ENCODE assay signal across 10 cellular contexts in the genomic region with DNA sequence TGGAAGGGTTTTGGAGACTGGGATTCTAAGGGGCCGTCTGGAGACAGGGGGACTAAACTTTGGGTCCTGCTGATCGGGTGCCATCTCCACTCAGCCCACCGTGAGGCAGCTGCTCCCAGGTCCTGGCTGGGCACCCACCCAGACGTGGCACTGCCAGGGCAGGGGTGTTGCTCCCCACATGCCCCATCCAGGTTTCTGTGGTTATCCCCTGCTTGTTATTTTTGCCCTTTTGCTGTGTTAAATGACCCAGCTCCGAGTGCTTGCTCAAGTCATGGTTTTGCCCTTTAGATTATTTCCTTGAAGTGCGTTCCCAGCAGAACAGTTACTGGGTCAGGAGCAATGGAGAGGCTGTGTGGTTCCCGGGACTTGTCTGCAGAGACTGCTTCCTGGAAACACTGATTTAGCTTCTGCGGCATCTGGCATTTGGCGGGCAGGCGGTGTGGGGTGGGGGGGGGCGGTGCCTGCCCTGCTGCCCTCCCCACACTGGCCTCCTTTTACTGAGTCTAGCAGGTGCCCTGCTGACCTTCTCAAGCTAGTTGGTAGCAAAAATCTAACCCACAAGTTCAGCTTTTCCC. TPM values are rescaled to one million over a fixed set of nuclear protein-coding genes. Genes with fewer than 3 reads are reported as not detected.
A peak's percentile ranks its signal among the peaks of the same experiment; 100 is the strongest.
DNase-seq lines count a peak whose midpoint lies in the region; ATAC-seq and TF ChIP-seq lines count a peak whose summit lies in the region.
"Had no signal": no experiment of that assay in that cellular context is flagged by ENCODE, and none has a peak within 500 bp of the region (broad histone marks: within the 10 kb centered on the region; RNA-seq: fewer than 3 reads in every experiment).

No MANE protein-coding gene starts in this region.

- H3K4me1 Mint-ChIP-seq in activated CD4-positive, alpha-beta T cell treated with anti-CD3 and anti-CD28 coated beads for 36 hours = peaks cover 33% of the 10 kb centered on the region

- TF ChIP-seq CTCF in choroid plexus epithelial cell (conservative IDR thresholded peaks at IDR 0.05; ENCODE audit: low read depth, low read length) = no peak
- TF ChIP-seq CTCF in testis (IDR thresholded peaks at IDR 0.05) = no peak

- TF ChIP-seq POLR2A in testis (IDR thresholded peaks at IDR 0.05) = no peak

- POLR2A ChIA-PET in activated CD4-positive, alpha-beta T cell treated with anti-CD3 and anti-CD28 coated beads for 36 hours (lab: Charles Lee) = interaction anchor here (0.6 kb wide), 1 partner anchor 131 kb away, joined by 3 read pairs; no protein-coding TSS in a partner anchor

- CTCF ChIA-PET in activated CD4-positive, alpha-beta T cell treated with anti-CD3 and anti-CD28 coated beads for 36 hours (lab: Charles Lee) = interaction anchor here (0.6 to 5.5 kb wide), 4 partner anchors 20 to 122 kb away, joined by 3 to 23 read pairs (median 12); a partner anchor contains a TSS

- no peaks in the 10 kb centered on the region for H3K27me3 ChIP-seq in testis

- no peaks in the 10 kb centered on the region for H3K36me3 ChIP-seq in testis (ENCODE audit: low read depth, missing control alignments)

- no peak overlapping the region for H3K4me3 ChIP-seq in choroid plexus epithelial cell (ENCODE audit: low read depth, low read length)
- H3K4me3 ChIP-seq in testis = no peak overlapping the region

- H3K4me1 ChIP-seq in testis = peaks cover 47% of the 10 kb centered on the region

- H3K27ac Mint-ChIP-seq in activated CD4-positive, alpha-beta T cell treated with anti-CD3 and anti-CD28 coated beads for 36 hours = peak overlapping the region; percentile 47

- DNase-seq in activated CD4-positive, alpha-beta T cell treated with anti-CD3 and anti-CD28 coated beads for 36 hours = no peak
- no peak for DNase-seq in activated CD4-positive, alpha-beta T cell treated with anti-CD3 and anti-CD28 coated beads for 1 hour
- DNase-seq in choroid plexus epithelial cell (ENCODE audit: low read depth) (peak; percentile 46), midbrain (lab: John Stamatoyannopoulos, UW) (peak; percentile 67), testis (peak; percentile 43)
- no peak for DNase-seq in effector CD4-positive, alpha-beta T cell
- DNase-seq: amniotic stem cell, occipital lobe had no signal

- ATAC-seq in activated CD4-positive, alpha-beta T cell treated with anti-CD3 and anti-CD28 coated beads for 36 hours = no peak
- no peak for ATAC-seq in GM21717 (IDR thresholded peaks at IDR 0.05; ENCODE audit: unreplicated experiment)
- no peak for ATAC-seq in GM21381 (IDR thresholded peaks at IDR 0.05; ENCODE audit: unreplicated experiment)

- no peaks in the 10 kb centered on the region for H3K27me3 Mint-ChIP-seq in activated CD4-positive, alpha-beta T cell treated with anti-CD3 and anti-CD28 coated beads for 36 hours

- peaks cover 6% of the 10 kb centered on the region for H3K36me3 Mint-ChIP-seq in activated CD4-positive, alpha-beta T cell treated with anti-CD3 and anti-CD28 coated beads for 36 hours (ENCODE audit: low read depth)

- peak overlapping the region; percentile 23 for H3K4me3 Mint-ChIP-seq in activated CD4-positive, alpha-beta T cell treated with anti-CD3 and anti-CD28 coated beads for 36 hours

- no peaks in the 10 kb centered on the region for H3K9me3 Mint-ChIP-seq in activated CD4-positive, alpha-beta T cell treated with anti-CD3 and anti-CD28 coated beads for 36 hours (ENCODE audit: low read depth)

- intact Hi-C loops in activated CD4-positive, alpha-beta T cell treated with anti-CD3 and anti-CD28 coated beads for 36 hours (cut with DNase I, micrococcal nuclease) = no loop called here
- intact Hi-C loops in testis (cut with DNase I; ENCODE audit: low total_unique reads) = no loop called here

- peak overlapping the region; percentile 92 to 100 for H3K27ac ChIP-seq in testis

- H3K9me3 ChIP-seq in testis = no peaks in the 10 kb centered on the region

- 39 to 43% methylated on average over 5 to 11 of the region's 11 CpGs for WGBS in testis, 2 donors

RNA-seq across cellular contexts. Expression of a gene that starts 1.9 kb away (rescaled TPM):
- total RNA-seq in activated CD4-positive, alpha-beta T cell treated with anti-CD3 and anti-CD28 coated beads for 36 hours = 10 to 100 TPM; 74.3 to 93.4 TPM
- total RNA-seq in testis = 10 to 100 TPM; 84.4 to 95.2 TPM
- polyA plus RNA-seq in testis (ENCODE audit: insufficient read depth, low read depth, low replicate concordance) = 126 TPM

RNA-seq across cellular contexts. Expression of a gene that starts 21.0 kb away (rescaled TPM):
- 10 to 100 TPM in 1 of 2 experiments, 1 to 10 TPM in 1; 9.1 to 10.1 TPM for total RNA-seq in activated CD4-positive, alpha-beta T cell treated with anti-CD3 and anti-CD28 coated beads for 36 hours
- 10 to 100 TPM; 62.6 to 84.5 TPM for total RNA-seq in testis
- 35.3 TPM for polyA plus RNA-seq in testis (ENCODE audit: insufficient read depth, low read depth, low replicate concordance)

RNA-seq across cellular contexts. Expression of a gene that starts 28.1 kb away (rescaled TPM):
- total RNA-seq in activated CD4-positive, alpha-beta T cell treated with anti-CD3 and anti-CD28 coated beads for 36 hours = 1 to 10 TPM; 7.4 to 7.9 TPM
- 10 to 100 TPM; 10.2 to 18.5 TPM for total RNA-seq in testis
- polyA plus RNA-seq in testis (ENCODE audit: insufficient read depth, low read depth, low replicate concordance) = 10.0 TPM

RNA-seq across cellular contexts. Expression of a gene that starts 49.0 kb away (rescaled TPM):
- 1 to 10 TPM in 1 of 2 experiments, under 1 TPM in 1; 0.98 to 1.1 TPM for total RNA-seq in activated CD4-positive, alpha-beta T cell treated with anti-CD3 and anti-CD28 coated beads for 36 hours
- total RNA-seq in testis = 10 to 100 TPM in 1 of 2 donors, 1 to 10 TPM in 1; 7.1 to 13.2 TPM
- 4.1 TPM for polyA plus RNA-seq in testis (ENCODE audit: insufficient read depth, low read depth, low replicate concordance)

RNA-seq across cellular contexts. Expression of a gene that starts 52.7 kb away (rescaled TPM):
- total RNA-seq in activated CD4-positive, alpha-beta T cell treated with anti-CD3 and anti-CD28 coated beads for 36 hours = 100 to 1,000 TPM; 250 to 304 TPM
- 100 to 1,000 TPM; 164 to 177 TPM for total RNA-seq in testis
- 198 TPM for polyA plus RNA-seq in testis (ENCODE audit: insufficient read depth, low read depth, low replicate concordance)

Comparison
In these comparisons a context has a peak if more than half of its experiments do, and no peak if none do; other contexts are left out.
1. DNase-seq: peak in choroid plexus epithelial cell (single experiment), midbrain (single experiment) and testis (single experiment); none in activated CD4-positive, alpha-beta T cell treated with anti-CD3 and anti-CD28 coated beads for 36 hours (single experiment), activated CD4-positive, alpha-beta T cell treated with anti-CD3 and anti-CD28 coated beads for 1 hour (single experiment) and effector CD4-positive, alpha-beta T cell (single experiment).
2. RNA of a gene that starts 21.0 kb away (total RNA-seq): 62.6 to 84.5 TPM in testis; 9.1 to 10.1 TPM in activated CD4-positive, alpha-beta T cell treated with anti-CD3 and anti-CD28 coated beads for 36 hours; every median in the first group is over 4 times any median in the second.